In the genomic region with DNA sequence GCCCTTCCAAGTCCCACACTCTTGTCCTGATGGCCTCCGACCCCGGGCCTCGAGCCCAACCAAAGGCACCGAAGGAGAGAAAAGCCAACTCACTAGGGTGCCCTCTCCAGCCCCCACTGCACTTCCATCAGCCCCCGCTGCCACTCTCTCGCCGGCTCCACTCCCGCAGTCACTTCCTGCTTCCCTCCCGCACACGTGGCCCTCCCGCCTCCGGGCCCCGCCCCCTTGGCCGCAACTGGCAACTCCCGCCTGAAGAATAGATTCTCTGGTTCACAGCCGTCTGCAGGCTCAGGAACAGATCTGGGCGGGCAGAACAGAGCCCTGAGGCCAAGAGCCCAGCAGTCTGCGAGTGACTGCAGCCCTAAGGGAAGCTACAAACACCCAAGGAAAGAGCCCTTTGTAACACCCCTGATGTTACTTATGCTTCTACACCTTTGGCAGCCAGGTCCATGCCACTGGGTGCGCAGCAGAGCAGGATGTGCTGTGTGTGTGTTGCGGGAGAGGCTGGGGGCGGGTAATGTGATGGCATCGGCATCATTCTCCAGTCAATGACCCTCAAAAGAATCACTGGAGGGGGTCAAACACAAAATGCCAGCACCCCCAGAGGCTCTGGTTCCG, we compare ENCODE assay signal across 8 cellular contexts. TPM values are rescaled to one million over a fixed set of nuclear protein-coding genes. Genes with fewer than 3 reads are reported as not detected.
A peak's percentile ranks its signal among the peaks of the same experiment; 100 is the strongest.
DNase-seq lines count a peak whose midpoint lies in the region; TF ChIP-seq lines count a peak whose summit lies in the region.

A gene with protein sequence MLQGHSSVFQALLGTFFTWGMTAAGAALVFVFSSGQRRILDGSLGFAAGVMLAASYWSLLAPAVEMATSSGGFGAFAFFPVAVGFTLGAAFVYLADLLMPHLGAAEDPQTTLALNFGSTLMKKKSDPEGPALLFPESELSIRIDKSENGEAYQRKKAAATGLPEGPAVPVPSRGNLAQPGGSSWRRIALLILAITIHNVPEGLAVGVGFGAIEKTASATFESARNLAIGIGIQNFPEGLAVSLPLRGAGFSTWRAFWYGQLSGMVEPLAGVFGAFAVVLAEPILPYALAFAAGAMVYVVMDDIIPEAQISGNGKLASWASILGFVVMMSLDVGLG (minus strand): TSS at position 171 of the 618 bp plus-strand sequence. CDS start 3,924 bp downstream, outside the sequence.

- H2AK5ac ChIP-seq in neuronal stem cell (ENCODE audit: low read depth, low read length), result peak within 1 kb of the TSS; percentile 60

- H3K9me3 ChIP-seq in HAP-1 (no peaks in the 10 kb centered on the region), MM.1S (replicated peaks; ENCODE audit: insufficient read depth, low read length) (no peaks in the 10 kb centered on the region), SJCRH30 (replicated peaks) (no peaks in the 10 kb centered on the region), neuronal stem cell (replicated peaks in 1 of 2; ENCODE audit: control insufficient read depth in 2 of 2, insufficient read depth in 1 of 2, low read depth in 1 of 2, low read length in 2 of 2) (no peaks in the 10 kb centered on the region)

- no peaks in the 10 kb centered on the region for H3K27me3 ChIP-seq in HAP-1 (ENCODE audit: low read depth)
- H3K27me3 ChIP-seq in MM.1S (replicated peaks; ENCODE audit: insufficient read depth, low read length), result no peaks in the 10 kb centered on the region
- 0 out of 2 replicates have a peak, but pooled peaks cover 3% of the 10 kb centered on the region for H3K27me3 ChIP-seq in SJCRH30
- H3K27me3 ChIP-seq in neuronal stem cell (ENCODE audit: control insufficient read depth in 3 of 3, insufficient read depth in 3 of 3, low read depth in 1 of 3, low read length in 3 of 3), result peaks cover 0 to 7% (median 0%) of the 10 kb centered on the region in 3 experiments

- no peak within 1 kb of the TSS for H3K4ac ChIP-seq in neuronal stem cell (ENCODE audit: low read length)

- H3K9me2 ChIP-seq in MM.1S (replicated peaks; ENCODE audit: insufficient read depth, low read length), result no peaks in the 10 kb centered on the region

- no peak within 1 kb of the TSS for H3K14ac ChIP-seq in neuronal stem cell (ENCODE audit: low read length)

- in situ Hi-C loops in G401 (cut with HindIII; ENCODE audit: low sequenced_read_pairs) (no loop called here), HAP-1 (cut with MboI; ENCODE audit: low sequenced_read_pairs) (no loop called here)

- H3K27ac ChIP-seq in MM.1S (ENCODE audit: low read length) (no peak within 1 kb of the TSS), SJCRH30 (no peak within 1 kb of the TSS; the same call in 1 of the 2 replicates), neuronal stem cell (replicated peaks; ENCODE audit: low read length) (no peak within 1 kb of the TSS)

- no peak within 1 kb of the TSS for H2BK12ac ChIP-seq in neuronal stem cell (ENCODE audit: low read length)

- H3K4me1 ChIP-seq in HAP-1, result peaks cover 11% of the 10 kb centered on the region
- no peaks in the 10 kb centered on the region; the same call in 1 of the 2 replicates for H3K4me1 ChIP-seq in MM.1S (ENCODE audit: low read length)
- no peaks in the 10 kb centered on the region; the same call in 1 of the 2 replicates for H3K4me1 ChIP-seq in SJCRH30
- peaks cover 7 to 8% of the 10 kb centered on the region in 2 donors for H3K4me1 ChIP-seq in neuronal stem cell (ENCODE audit: control insufficient read depth in 2 of 2, insufficient read depth in 1 of 2, low read depth in 1 of 2, low read length in 2 of 2)

- H3K79me2 ChIP-seq in MM.1S (ENCODE audit: low read length), result peaks cover 5% of the 10 kb centered on the region; the same call in 1 of the 2 replicates

- DNase-seq in G401 (ENCODE audit: low spot score) (peak; percentile 96), HAP-1 (ENCODE audit: low spot score in 2 of 2) (peak; percentile 93 to 95), MM.1S (peak; percentile 95), SJCRH30 (peak; percentile 96), foreskin melanocyte (peak; percentile 88), neuronal stem cell (ENCODE audit: low spot score) (peak; percentile 85)
- peak; percentile 83 for DNase-seq in activated gamma-delta T cell treated with anti-CD3 and anti-CD28 coated beads, Interleukin-2, amount 50 U/mL, for 16 hours (ENCODE audit: low read depth)

- peak within 1 kb of the TSS; percentile 94 for H3K18ac ChIP-seq in neuronal stem cell (ENCODE audit: low read length)

- WGBS in neuronal stem cell (ENCODE audit: extremely low coverage in 2 of 2, insufficient read length in 2 of 2, insufficient replicate concordance in 1 of 2), 2 donors, result no CpG with 5 or more reads among the region's 23 CpGs

- H4K20me1 ChIP-seq in MM.1S (ENCODE audit: insufficient read depth, low read length), result no peaks in the 10 kb centered on the region

- no peak within 1 kb of the TSS for H4K8ac ChIP-seq in neuronal stem cell (ENCODE audit: low read depth, low read length)

- peak within 1 kb of the TSS; percentile 96 for H2AFZ ChIP-seq in MM.1S (ENCODE audit: low read length)
- H2AFZ ChIP-seq in neuronal stem cell (ENCODE audit: low read length), result peak within 1 kb of the TSS; percentile 94

- H3K79me1 ChIP-seq in neuronal stem cell (ENCODE audit: low read depth, low read length), result no peaks in the 10 kb centered on the region

- H3K4me2 ChIP-seq in MM.1S (ENCODE audit: low read depth, low read length) (peak within 1 kb of the TSS; percentile 77), neuronal stem cell (ENCODE audit: insufficient read depth, low read length, poor library complexity, severe bottlenecking) (peak within 1 kb of the TSS; percentile 70)

- no peak within 1 kb of the TSS for H4K91ac ChIP-seq in neuronal stem cell (ENCODE audit: low read depth, low read length, poor library complexity)

- H2BK120ac ChIP-seq in neuronal stem cell (ENCODE audit: low read depth, low read length), result peak within 1 kb of the TSS; percentile 89

- peak within 1 kb of the TSS; percentile 94 for H2BK15ac ChIP-seq in neuronal stem cell (ENCODE audit: low read length)

- peak within 1 kb of the TSS; percentile 66 for H3K9ac ChIP-seq in MM.1S (ENCODE audit: low read length)
- peak within 1 kb of the TSS; percentile 77 for H3K9ac ChIP-seq in neuronal stem cell (ENCODE audit: low read depth, low read length, poor library complexity)

- H3K23ac ChIP-seq in neuronal stem cell (ENCODE audit: low read depth, low read length, poor library complexity), result peak within 1 kb of the TSS; percentile 10

- no peak for TF ChIP-seq CTCF in MM.1S (IDR thresholded peaks at IDR 0.05; ENCODE audit: low read length)
- no peak for TF ChIP-seq CTCF in subcutaneous adipose tissue (IDR thresholded peaks at IDR 0.05; ENCODE audit: low read depth)

- H3K36me3 ChIP-seq in HAP-1 (replicated peaks) (no peaks in the 10 kb centered on the region; the same call in 1 of the 2 replicates), MM.1S (replicated peaks; ENCODE audit: insufficient read depth, low read length) (no peaks in the 10 kb centered on the region), SJCRH30 (no peaks in the 10 kb centered on the region), neuronal stem cell (replicated peaks in 1 of 2; ENCODE audit: control insufficient read depth in 2 of 2, insufficient read depth in 2 of 2, low read length in 2 of 2) (no peaks in the 10 kb centered on the region)

- no peaks in the 10 kb centered on the region for H3F3A ChIP-seq in MM.1S (ENCODE audit: insufficient read depth, low read length)

- H3K4me3 ChIP-seq in HAP-1 (peak within 1 kb of the TSS; percentile 60), MM.1S (ENCODE audit: low read length) (peak within 1 kb of the TSS; percentile 77), SJCRH30 (peak within 1 kb of the TSS; percentile 61), neuronal stem cell (ENCODE audit: low read length in 2 of 2) (peak within 1 kb of the TSS; percentile 58 to 84)

- H2BK5ac ChIP-seq in neuronal stem cell (ENCODE audit: low read length), result peak within 1 kb of the TSS; percentile 77

RNA-seq across cellular contexts. Expression of the gene that starts here (rescaled TPM):
- total RNA-seq in G401 (2014; rRNA removed; shearing (Covaris generic)), result 4.1 and 8.7 TPM in 2 replicates
- total RNA-seq in SJCRH30 (2014; rRNA removed; shearing (Covaris generic)), result 5.4 and 9.3 TPM in 2 replicates
- 4.1 TPM for polyA plus RNA-seq in neuronal stem cell (2013, experiment 1 of 2)
- polyA plus RNA-seq in neuronal stem cell (2013, experiment 2 of 2), result 4.3 TPM
- total RNA-seq in subcutaneous adipose tissue, result 10 to 100 TPM; 36.6 to 75.0 (median 40.2) TPM
